In genomic region chr2:215137741-215138340, GRCh38 we compare ENCODE assay signal across 10 cellular contexts. TPM values are rescaled to one million over a fixed set of nuclear protein-coding genes. Genes with fewer than 3 reads are reported as not detected.
DNase-seq lines count a peak whose midpoint lies in the region; ATAC-seq and TF ChIP-seq lines count a peak whose summit lies in the region.
"Had no signal": no experiment of that assay in that cellular context is flagged by ENCODE, and none has a peak within 500 bp of the region (broad histone marks: within the 10 kb centered on the region; RNA-seq: fewer than 3 reads in every experiment).

No MANE protein-coding gene starts in this region.

- no peaks in the 10 kb centered on the region for H3K79me1 ChIP-seq in mesenchymal stem cell (replicated peaks; ENCODE audit: low read length, poor library complexity, severe bottlenecking)

- H3K4me3 ChIP-seq in mesenchymal stem cell (ENCODE audit: insufficient read depth in 1 of 2, low read depth in 1 of 2, low read length in 2 of 2) (no peak overlapping the region), gastrocnemius medialis (no peak overlapping the region)

- H3K36me3 ChIP-seq in mesenchymal stem cell (ENCODE audit: control insufficient read depth in 1 of 2, insufficient read depth in 2 of 2, low read depth in 1 of 2, low read length in 2 of 2) (no peaks in the 10 kb centered on the region), gastrocnemius medialis (no peaks in the 10 kb centered on the region)

- intact Hi-C loops in gastrocnemius medialis (cut with DNase I; ENCODE audit: low total_unique reads), result no loop called here

- H3K23ac ChIP-seq in mesenchymal stem cell (ENCODE audit: low read length in 2 of 2), result no peak overlapping the region

- DNase-seq in EH (ENCODE audit: low read depth), result peak; percentile 64
- DNase-seq in astrocyte of the hippocampus (ENCODE audit: low read depth, low spot score), result peak; percentile 70
- peak; percentile 28 for DNase-seq in mesenchymal stem cell
- no peak for DNase-seq in gastrocnemius medialis
- DNase-seq in immature natural killer cell, result no peak
- no peak for DNase-seq in D341Med (ENCODE audit: low spot score)
- no peak for DNase-seq in HUDEP-2 (lab: John Stamatoyannopoulos, UW; ENCODE audit: unreplicated experiment in 76 of 76)
- DNase-seq: glutamatergic neuron, GOT3 had no signal

- H3K4me3 Mint-ChIP-seq in immature natural killer cell, result no peak overlapping the region

- H2AFZ ChIP-seq in mesenchymal stem cell (ENCODE audit: low read depth, low read length), result no peak overlapping the region

- H3K4ac ChIP-seq in mesenchymal stem cell (ENCODE audit: low read depth in 1 of 2, low read length in 2 of 2), result no peak overlapping the region

- no peak overlapping the region for H4K8ac ChIP-seq in mesenchymal stem cell (ENCODE audit: low read length)

- peak overlapping the region; percentile 18 for H3K4me2 ChIP-seq in mesenchymal stem cell (ENCODE audit: low read length, poor library complexity, severe bottlenecking)

- in situ Hi-C loops in gastrocnemius medialis (cut with MboI; ENCODE audit: low sequenced_read_pairs in 4 of 4), result no loop called here

- peaks cover 0 to 11% (median 0%) of the 10 kb centered on the region in 3 donors for H3K27me3 Mint-ChIP-seq in immature natural killer cell (ENCODE audit: low read depth in 3 of 3)

- no peak overlapping the region for H4K91ac ChIP-seq in mesenchymal stem cell (ENCODE audit: low read length)

- TF ChIP-seq CTCF in gastrocnemius medialis (IDR thresholded peaks at IDR 0.05 in 4 of 5, conservative IDR thresholded peaks at IDR 0.05 in 1 of 5), result no peak

- H2BK5ac ChIP-seq in mesenchymal stem cell (ENCODE audit: low read depth, low read length, poor library complexity, severe bottlenecking), result peak overlapping the region; percentile 5

- H3K27me3 ChIP-seq in mesenchymal stem cell (ENCODE audit: control insufficient read depth in 1 of 2, insufficient read depth in 1 of 2, low read length in 2 of 2) (no peaks in the 10 kb centered on the region), gastrocnemius medialis (no peaks in the 10 kb centered on the region)

- peak overlapping the region; percentile 58 for H3K9ac ChIP-seq in mesenchymal stem cell (ENCODE audit: low read length)

- no peak overlapping the region for H3K27ac Mint-ChIP-seq in immature natural killer cell

- H2BK12ac ChIP-seq in mesenchymal stem cell (ENCODE audit: low read length in 2 of 2), result no peak overlapping the region

- TF ChIP-seq POLR2A in gastrocnemius medialis (IDR thresholded peaks at IDR 0.05), result no peak

- no peak overlapping the region for H3K14ac ChIP-seq in mesenchymal stem cell (ENCODE audit: low read length in 2 of 2)

- H2AK5ac ChIP-seq in mesenchymal stem cell (ENCODE audit: low read length, severe bottlenecking), result no peak overlapping the region

- no peaks in the 10 kb centered on the region for H3K36me3 Mint-ChIP-seq in immature natural killer cell

- no peaks in the 10 kb centered on the region for H3K4me1 Mint-ChIP-seq in immature natural killer cell

- 75% methylated on average over 6 of the region's 6 CpGs for WGBS in mesenchymal stem cell

- H2BK120ac ChIP-seq in mesenchymal stem cell (ENCODE audit: low read depth, low read length), result no peak overlapping the region

- H2BK15ac ChIP-seq in mesenchymal stem cell (ENCODE audit: low read depth, poor library complexity, severe bottlenecking), result no peak overlapping the region

- no peak overlapping the region for H3K18ac ChIP-seq in mesenchymal stem cell (ENCODE audit: low read depth in 1 of 2, low read length in 2 of 2)

- H3K4me1 ChIP-seq in mesenchymal stem cell (ENCODE audit: control insufficient read depth, insufficient read depth, low read depth, low read length), result peaks cover 4% of the 10 kb centered on the region
- H3K4me1 ChIP-seq in gastrocnemius medialis, result no peaks in the 10 kb centered on the region

- H3K9me3 Mint-ChIP-seq in immature natural killer cell, result peaks cover 0 to 10% (median under 1%) of the 10 kb centered on the region in 6 donors

- H3K27ac ChIP-seq in mesenchymal stem cell (ENCODE audit: low read length, poor library complexity, severe bottlenecking) (peak overlapping the region; percentile 78), gastrocnemius medialis (no peak overlapping the region)

- ATAC-seq in HG03159 (IDR thresholded peaks at IDR 0.05; ENCODE audit: unreplicated experiment) (peak; percentile 45), gastrocnemius medialis (no peak)

- no peaks in the 10 kb centered on the region for H3K9me3 ChIP-seq in mesenchymal stem cell (ENCODE audit: control insufficient read depth, low read length)
- no peaks in the 10 kb centered on the region for H3K9me3 ChIP-seq in gastrocnemius medialis

RNA-seq across cellular contexts. Expression of gene ABCA12, which starts 0.6 kb away (rescaled TPM):
- 0.01 TPM for polyA plus RNA-seq in mesenchymal stem cell (2013, experiment 1 of 2)
- 0.03 TPM for polyA plus RNA-seq in mesenchymal stem cell (2013, experiment 2 of 2)
- not detected for total RNA-seq in gastrocnemius medialis
- polyA plus RNA-seq in immature natural killer cell, result not detected

Comparison
In these comparisons a context has a peak if more than half of its experiments do, and no peak if none do; other contexts are left out.
1. DNase-seq: peak in EH (single experiment), astrocyte of the hippocampus (single experiment) and mesenchymal stem cell (single experiment); none in gastrocnemius medialis (0 of 2), immature natural killer cell (0 of 3), D341Med (single experiment) and HUDEP-2 (0 of 76).